ENCODE assay signal across 1 cellular context in genomic region chr3:194486540-194487288, GRCh38.
A peak's percentile ranks its signal among the peaks of the same experiment; 100 is the strongest.
TF ChIP-seq lines count a peak whose summit lies in the region.

Gene ATP13A3 (minus strand): TSS chr3:194487002. CDS start chr3:194462190, 24,812 bp downstream.

TF ChIP-seq in HepG2, 621 proteins besides CTCF, POLR2A, EP300 and RAD21 (continued from another document and continues in another):
- no peak for TF ChIP-seq ZHX2 (IDR thresholded peaks at IDR 0.05; ENCODE audit: low read depth)
- no peak for TF ChIP-seq ZHX2 (CRISPR knock-in tag; IDR thresholded peaks at IDR 0.05; ENCODE audit: borderline replicate concordance)
- TF ChIP-seq POGZ (CRISPR knock-in tag; IDR thresholded peaks at IDR 0.05), result peak; percentile 60
- TF ChIP-seq ZNF709 (CRISPR knock-in tag; IDR thresholded peaks at IDR 0.05), result no peak
- no peak for TF ChIP-seq RARG (CRISPR knock-in tag; IDR thresholded peaks at IDR 0.05; ENCODE audit: low read depth)
- TF ChIP-seq IKZF5 (CRISPR knock-in tag; IDR thresholded peaks at IDR 0.05), result no peak
- peak; percentile 48; the same call in 1 of the 2 replicates for TF ChIP-seq BATF2 (CRISPR knock-in tag; IDR thresholded peaks at IDR 0.05)
- TF ChIP-seq KDM1A (CRISPR knock-in tag; IDR thresholded peaks at IDR 0.05), result no peak
- 0 out of 2 replicates have a peak, but pooled peaks have one; percentile 48 for TF ChIP-seq SALL1 (CRISPR knock-in tag; IDR thresholded peaks at IDR 0.05)
- no peak for TF ChIP-seq HOXA5 (CRISPR knock-in tag; IDR thresholded peaks at IDR 0.05)
- no peak for TF ChIP-seq FIP1L1 (IDR thresholded peaks at IDR 0.05; ENCODE audit: borderline replicate concordance, insufficient read depth, low read depth, low read length)
- TF ChIP-seq ZHX1 (CRISPR knock-in tag; IDR thresholded peaks at IDR 0.05; ENCODE audit: low read depth), result no peak
- TF ChIP-seq PRMT3 (CRISPR knock-in tag; IDR thresholded peaks at IDR 0.05; ENCODE audit: borderline replicate concordance, low read depth), result no peak
- TF ChIP-seq SCMH1 (CRISPR knock-in tag; IDR thresholded peaks at IDR 0.05; ENCODE audit: borderline replicate concordance), result no peak
- TF ChIP-seq PAXIP1 (CRISPR knock-in tag; conservative IDR thresholded peaks at IDR 0.05), result no peak
- no peak for TF ChIP-seq ZEB1 (IDR thresholded peaks at IDR 0.05; ENCODE audit: insufficient replicate concordance, low read depth)
- peak; percentile 38; the same call in 1 of the 2 replicates for TF ChIP-seq ELF3 (CRISPR knock-in tag; IDR thresholded peaks at IDR 0.05)
- no peak for TF ChIP-seq ZNF280D (CRISPR knock-in tag; IDR thresholded peaks at IDR 0.05)
- no peak for TF ChIP-seq ZNF7 (CRISPR knock-in tag; IDR thresholded peaks at IDR 0.05)
- TF ChIP-seq MTA3 (CRISPR knock-in tag; IDR thresholded peaks at IDR 0.05), result no peak
- TF ChIP-seq ZKSCAN8 (CRISPR knock-in tag; IDR thresholded peaks at IDR 0.05; ENCODE audit: borderline replicate concordance), result no peak
- no peak for TF ChIP-seq ZNF205 (CRISPR knock-in tag; IDR thresholded peaks at IDR 0.05)
- TF ChIP-seq YEATS2 (CRISPR knock-in tag; IDR thresholded peaks at IDR 0.05; ENCODE audit: borderline replicate concordance), result peak; percentile 28; the same call in 1 of the 2 replicates
- no peak for TF ChIP-seq ZBTB7B (CRISPR knock-in tag; IDR thresholded peaks at IDR 0.05)
- TF ChIP-seq ZBTB1 (CRISPR knock-in tag; IDR thresholded peaks at IDR 0.05; ENCODE audit: borderline replicate concordance), result no peak
- peak; percentile 39; the same call in 1 of the 2 replicates for TF ChIP-seq BCL6 (CRISPR knock-in tag; IDR thresholded peaks at IDR 0.05)
- no peak; the same call in 1 of the 2 replicates for TF ChIP-seq NR0B2 (CRISPR knock-in tag; IDR thresholded peaks at IDR 0.05)
- no peak for TF ChIP-seq DNMT3B (CRISPR knock-in tag; conservative IDR thresholded peaks at IDR 0.05)
- no peak for TF ChIP-seq NFE2L2 (IDR thresholded peaks at IDR 0.05; ENCODE audit: low read length)
- no peak for TF ChIP-seq ZNF816 (CRISPR knock-in tag; IDR thresholded peaks at IDR 0.05; ENCODE audit: borderline replicate concordance)
- TF ChIP-seq ZBTB21 (CRISPR knock-in tag; IDR thresholded peaks at IDR 0.05), result peak; percentile 63; the same call in 1 of the 2 replicates
- TF ChIP-seq ZBTB39 (CRISPR knock-in tag; IDR thresholded peaks at IDR 0.05), result no peak
- no peak for TF ChIP-seq ZNF615 (CRISPR knock-in tag; IDR thresholded peaks at IDR 0.05; ENCODE audit: borderline replicate concordance)
- TF ChIP-seq GMEB1 (CRISPR knock-in tag; IDR thresholded peaks at IDR 0.05; ENCODE audit: borderline replicate concordance), result peak; percentile 67; the same call in 1 of the 2 replicates
- peak; percentile 29 for TF ChIP-seq HNRNPK (IDR thresholded peaks at IDR 0.05; ENCODE audit: low read depth, low read length, poor library complexity, severe bottlenecking)
- TF ChIP-seq ZBTB3 (CRISPR knock-in tag; IDR thresholded peaks at IDR 0.05; ENCODE audit: borderline replicate concordance, low read depth), result no peak
